Comparison of ENCODE assay signal across 13 cellular contexts in the genomic region with DNA sequence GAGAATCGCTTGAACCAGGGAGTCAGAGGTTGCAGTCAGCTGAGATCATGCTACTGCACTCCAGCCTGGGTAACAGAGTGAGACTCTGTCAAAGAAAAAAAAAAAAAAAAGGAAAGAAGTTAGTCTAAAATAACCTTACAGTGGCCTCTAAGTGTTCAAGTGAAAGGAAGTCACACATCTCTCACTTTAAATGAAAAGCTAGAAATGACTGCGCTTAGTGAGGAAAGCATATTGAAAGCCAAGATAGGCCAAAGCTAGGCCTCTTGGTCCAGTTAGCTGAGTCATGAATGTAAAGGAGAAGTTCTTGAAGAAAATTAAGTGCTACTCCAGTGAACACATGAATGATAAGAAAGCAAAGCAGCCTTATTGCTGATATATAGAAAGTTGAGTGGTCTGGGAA. TPM values are rescaled to one million over a fixed set of nuclear protein-coding genes. Genes with fewer than 3 reads are reported as not detected.
DNase-seq lines count a peak whose midpoint lies in the region; ATAC-seq and TF ChIP-seq lines count a peak whose summit lies in the region.
"Had no signal": no experiment of that assay in that cellular context is flagged by ENCODE, and none has a peak within 500 bp of the region (broad histone marks: within the 10 kb centered on the region; RNA-seq: fewer than 3 reads in every experiment).

No MANE protein-coding gene starts in this region.

- H3K4me3 ChIP-seq in testis = no peak overlapping the region
- H3K4me3 ChIP-seq: MG63 had no signal

- no peaks in the 10 kb centered on the region for H3K27me3 ChIP-seq in testis
- H3K27me3 ChIP-seq: MG63 had no signal

- intact Hi-C loops in activated T-helper 1 cell treated with anti-CD3 and anti-CD28 coated beads, Interleukin-12 subunit alpha, Interleukin-12 subunit beta, Interleukin-2, Interleukin-4 antibody, amounts not matched to agents 30 ng/mL and 10 ng/mL and 1 ng/mL, durations not matched to agents 14 hours and 24 hours and 36 hours (cut with micrococcal nuclease) = no loop called here
- intact Hi-C loops in testis (cut with DNase I; ENCODE audit: low total_unique reads) = no loop called here
- intact Hi-C loops in left ventricle myocardium superior (cut with micrococcal nuclease) = no loop called here

- H3K4me1 Mint-ChIP-seq in activated T-helper 1 cell treated with anti-CD3 and anti-CD28 coated beads, Interleukin-12 subunit alpha, Interleukin-12 subunit beta, Interleukin-2, Interleukin-4 antibody, amounts not matched to agents 30 ng/mL and 10 ng/mL and 1 ng/mL, durations not matched to agents 14 hours and 24 hours and 36 hours (ENCODE audit: low read depth) = peaks cover 14% of the 10 kb centered on the region

- H3K36me3 Mint-ChIP-seq in activated T-helper 1 cell treated with anti-CD3 and anti-CD28 coated beads, Interleukin-12 subunit alpha, Interleukin-12 subunit beta, Interleukin-2, Interleukin-4 antibody, amounts not matched to agents 30 ng/mL and 10 ng/mL and 1 ng/mL, durations not matched to agents 14 hours and 24 hours and 36 hours (ENCODE audit: low read depth) = peaks cover 2% of the 10 kb centered on the region

- H3K4me1 ChIP-seq in testis = peaks cover 6% of the 10 kb centered on the region

- H3K27me3 Mint-ChIP-seq in activated T-helper 1 cell treated with anti-CD3 and anti-CD28 coated beads, Interleukin-12 subunit alpha, Interleukin-12 subunit beta, Interleukin-2, Interleukin-4 antibody, amounts not matched to agents 30 ng/mL and 10 ng/mL and 1 ng/mL, durations not matched to agents 14 hours and 24 hours and 36 hours (ENCODE audit: insufficient read depth) = peaks cover 2% of the 10 kb centered on the region
- H3K27me3 Mint-ChIP-seq: naive thymus-derived CD8-positive, alpha-beta T cell had no signal

- peak; percentile 91 for ATAC-seq in GM18505 (IDR thresholded peaks at IDR 0.05; ENCODE audit: unreplicated experiment)
- ATAC-seq in HG03066 (IDR thresholded peaks at IDR 0.05; ENCODE audit: low read depth, unreplicated experiment) = peak; percentile 96
- no peak for ATAC-seq in HG03139 (IDR thresholded peaks at IDR 0.05; ENCODE audit: unreplicated experiment)
- ATAC-seq in left ventricle myocardium superior = no peak
- ATAC-seq: naive thymus-derived CD8-positive, alpha-beta T cell had no signal

- no peaks in the 10 kb centered on the region for H3K36me3 ChIP-seq in testis (ENCODE audit: low read depth, missing control alignments)
- H3K36me3 ChIP-seq: MG63 had no signal

- DNase-seq in GM20000 (ENCODE audit: low spot score) (peak; percentile 6), testis (no peak), left ventricle myocardium superior (no peak), NCI-H2227 treated with DMSO at 0.1 percent for 48 hours (lab: John Stamatoyannopoulos, UW) (no peak)
- DNase-seq in activated T-helper 1 cell treated with anti-CD3 and anti-CD28 coated beads, Interleukin-12 subunit alpha, Interleukin-12 subunit beta, Interleukin-2, Interleukin-4 antibody, amounts not matched to agents 30 ng/mL and 10 ng/mL and 1 ng/mL, durations not matched to agents 14 hours and 24 hours and 36 hours (ENCODE audit: low spot score) = no peak
- DNase-seq: central memory CD4-positive, alpha-beta T cell; head of caudate nucleus; MG63; naive thymus-derived CD8-positive, alpha-beta T cell had no signal

- 91 to 94% methylated on average over 2 of the region's 2 CpGs for WGBS in testis, 2 donors

- TF ChIP-seq POLR2A in GM18505 (IDR thresholded peaks at IDR 0.05; ENCODE audit: borderline replicate concordance, extremely low read depth, insufficient read depth, insufficient read length) (no peak), testis (IDR thresholded peaks at IDR 0.05) (no peak)

- no peaks in the 10 kb centered on the region for H3K9me3 ChIP-seq in testis
- H3K9me3 ChIP-seq: MG63 had no signal

- H3K27ac ChIP-seq in testis = no peak overlapping the region
- H3K27ac ChIP-seq: RWPE1 had no signal

- TF ChIP-seq CTCF in GM20000 (IDR thresholded peaks at IDR 0.05; ENCODE audit: extremely low read depth, missing control alignments) = no peak
- no peak for TF ChIP-seq CTCF in testis (IDR thresholded peaks at IDR 0.05)

- H3K4me3 Mint-ChIP-seq in activated T-helper 1 cell treated with anti-CD3 and anti-CD28 coated beads, Interleukin-12 subunit alpha, Interleukin-12 subunit beta, Interleukin-2, Interleukin-4 antibody, amounts not matched to agents 30 ng/mL and 10 ng/mL and 1 ng/mL, durations not matched to agents 14 hours and 24 hours and 36 hours = no peak overlapping the region
- H3K4me3 Mint-ChIP-seq: naive thymus-derived CD8-positive, alpha-beta T cell had no signal

- peaks cover 14% of the 10 kb centered on the region for H3K9me3 Mint-ChIP-seq in activated T-helper 1 cell treated with anti-CD3 and anti-CD28 coated beads, Interleukin-12 subunit alpha, Interleukin-12 subunit beta, Interleukin-2, Interleukin-4 antibody, amounts not matched to agents 30 ng/mL and 10 ng/mL and 1 ng/mL, durations not matched to agents 14 hours and 24 hours and 36 hours

- peak overlapping the region; percentile 27 for H3K27ac Mint-ChIP-seq in activated T-helper 1 cell treated with anti-CD3 and anti-CD28 coated beads, Interleukin-12 subunit alpha, Interleukin-12 subunit beta, Interleukin-2, Interleukin-4 antibody, amounts not matched to agents 30 ng/mL and 10 ng/mL and 1 ng/mL, durations not matched to agents 14 hours and 24 hours and 36 hours
- H3K27ac Mint-ChIP-seq: naive thymus-derived CD8-positive, alpha-beta T cell had no signal

RNA-seq across cellular contexts. Expression of gene ITGA1, which starts 38.1 kb away (rescaled TPM):
- total RNA-seq in activated T-helper 1 cell treated with anti-CD3 and anti-CD28 coated beads, Interleukin-12 subunit alpha, Interleukin-12 subunit beta, Interleukin-2, Interleukin-4 antibody, amounts not matched to agents 30 ng/mL and 10 ng/mL and 1 ng/mL, durations not matched to agents 14 hours and 24 hours and 36 hours = 2.2 and 2.5 TPM in 2 replicates
- total RNA-seq in testis (1 to 10 TPM; 7.3 to 8.1 TPM), left ventricle myocardium superior (29.2 TPM)
- 7.5 TPM for polyA plus RNA-seq in testis (ENCODE audit: insufficient read depth, low read depth, low replicate concordance)

RNA-seq across cellular contexts. Expression of gene PELO, which starts 38.1 kb away (rescaled TPM):
- 19.4 and 20.0 TPM in 2 replicates for total RNA-seq in activated T-helper 1 cell treated with anti-CD3 and anti-CD28 coated beads, Interleukin-12 subunit alpha, Interleukin-12 subunit beta, Interleukin-2, Interleukin-4 antibody, amounts not matched to agents 30 ng/mL and 10 ng/mL and 1 ng/mL, durations not matched to agents 14 hours and 24 hours and 36 hours
- total RNA-seq in testis (1 to 10 TPM; 9.0 to 9.4 TPM), left ventricle myocardium superior (22.5 TPM)
- polyA plus RNA-seq in testis (ENCODE audit: insufficient read depth, low read depth, low replicate concordance) = 10.6 TPM

Comparison
In these comparisons a context has a peak if more than half of its experiments do, and no peak if none do; other contexts are left out.
1. ATAC-seq: peak in GM18505 (single experiment) and HG03066 (single experiment); none in HG03139 (single experiment) and left ventricle myocardium superior (single experiment).